Comparison of ENCODE assay signal across 8 cellular contexts in the genomic region with DNA sequence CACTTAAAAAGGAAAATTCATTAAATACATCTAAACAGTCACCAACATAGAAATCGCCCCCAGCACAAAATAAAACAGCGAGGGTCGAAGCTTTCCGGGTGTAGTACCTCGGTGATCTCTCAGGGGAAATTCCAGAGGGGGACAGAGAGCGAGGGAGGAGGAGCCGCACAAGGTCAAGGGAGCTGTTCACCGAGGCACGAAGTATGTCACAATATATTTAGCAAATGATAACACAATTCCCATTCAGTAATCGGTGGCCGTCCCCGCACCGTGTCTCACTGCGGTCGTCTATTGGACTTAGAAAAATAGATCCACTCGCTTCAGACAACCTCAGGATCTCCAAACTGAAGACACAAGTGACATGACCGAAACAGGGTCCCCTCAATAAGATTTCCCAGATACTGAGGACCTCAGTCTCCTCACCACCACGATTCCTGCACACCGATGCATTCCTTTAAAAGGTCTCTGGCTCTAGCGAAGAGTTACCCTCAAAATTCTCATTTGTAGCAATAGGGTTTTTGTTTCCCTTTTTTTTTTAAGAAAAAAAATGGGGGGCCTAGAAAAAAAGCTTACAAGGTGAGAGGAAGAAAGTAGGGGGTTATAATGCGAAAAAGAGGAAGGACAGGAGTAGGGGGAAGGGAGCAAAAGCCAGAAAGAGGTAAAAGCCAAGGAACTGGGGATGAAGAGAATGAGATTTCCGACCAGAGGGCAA. TPM values are rescaled to one million over a fixed set of nuclear protein-coding genes. Genes with fewer than 3 reads are reported as not detected.
DNase-seq lines count a peak whose midpoint lies in the region; ATAC-seq and TF ChIP-seq lines count a peak whose summit lies in the region.

No MANE protein-coding gene starts in this region.

- H2AFZ ChIP-seq in DND-41 (ENCODE audit: low read depth, low read length), result peak overlapping the region; percentile 87

- no peaks in the 10 kb centered on the region for H3K79me2 ChIP-seq in DND-41 (ENCODE audit: insufficient read depth, low read length)

- H3K27me3 Mint-ChIP-seq in nephron (ENCODE audit: low read depth), result no peaks in the 10 kb centered on the region

- no peak overlapping the region for H3K27ac ChIP-seq in DND-41 (ENCODE audit: low read length)
- H3K27ac ChIP-seq in VCaP, result peak overlapping the region; percentile 78

- peaks cover 44% of the 10 kb centered on the region for H3K4me1 ChIP-seq in DND-41 (ENCODE audit: insufficient read depth, low read length)

- peak overlapping the region; percentile 94 to 98 (median 98) for H3K4me3 Mint-ChIP-seq in nephron

- H3K9me3 Mint-ChIP-seq in nephron, result no peaks in the 10 kb centered on the region

- DNase-seq in DND-41 (no peak), LNCaP clone FGC (ENCODE audit: low read depth) (no peak), fibroblast of villous mesenchyme (ENCODE audit: low read depth) (peak; percentile 44), T-helper 9 cell (no peak)

- no peaks in the 10 kb centered on the region for H3K9me3 ChIP-seq in DND-41 (ENCODE audit: insufficient read depth, low read length, severe bottlenecking)

- H3K4me2 ChIP-seq in DND-41 (ENCODE audit: insufficient read depth, low read length), result peak overlapping the region; percentile 77

- H3K4me3 ChIP-seq in DND-41 (ENCODE audit: low read depth in 1 of 2, low read length in 2 of 2) (peak overlapping the region; percentile 17 to 75; a peak in 3 of 4 replicates), LNCaP clone FGC (ENCODE audit: low read depth, low read length) (peak overlapping the region; percentile 56), fibroblast of villous mesenchyme (ENCODE audit: low read depth, low read length) (peak overlapping the region; percentile 77)

- TF ChIP-seq CTCF in DND-41 (IDR thresholded peaks at IDR 0.05; ENCODE audit: borderline replicate concordance, extremely low read depth, low read length, poor library complexity, severe bottlenecking) (no peak), LNCaP clone FGC (IDR thresholded peaks at IDR 0.05; ENCODE audit: control insufficient read depth, extremely low read depth, insufficient read depth) (no peak), VCaP (conservative IDR thresholded peaks at IDR 0.05) (no peak), fibroblast of villous mesenchyme (IDR thresholded peaks at IDR 0.05; ENCODE audit: insufficient read depth, low read depth, low read length) (peak; percentile 20), nephron (IDR thresholded peaks at IDR 0.05; ENCODE audit: unreplicated experiment in 3 of 3) (peak in 1 of 3 experiments; percentile 13)

- H3K36me3 ChIP-seq in DND-41 (ENCODE audit: insufficient read depth, low read length), result peaks cover 3% of the 10 kb centered on the region; the same call in 1 of the 2 replicates

- H3K27ac Mint-ChIP-seq in nephron, result peak overlapping the region; percentile 41 to 86 (median 85)

- H4K20me1 ChIP-seq in DND-41 (ENCODE audit: insufficient read depth, low read length), result no peaks in the 10 kb centered on the region

- no peak for ATAC-seq in DND-41 (ENCODE audit: insufficient read depth, low read depth)
- ATAC-seq in activated CD4-positive, CD25-positive, alpha-beta regulatory T cell treated with anti-CD3 and anti-CD28 coated beads, Interleukin-2, amount 50 U/mL, for 24 hours, result no peak
- no peak for ATAC-seq in GM21576 (IDR thresholded peaks at IDR 0.05; ENCODE audit: unreplicated experiment)

- peaks cover 20% of the 10 kb centered on the region for H3K4me1 Mint-ChIP-seq in nephron

- peaks cover 6% of the 10 kb centered on the region for H3K36me3 Mint-ChIP-seq in nephron (ENCODE audit: low read depth)

- H3K9ac ChIP-seq in DND-41 (ENCODE audit: low read depth, low read length), result peak overlapping the region; percentile 81

- no peaks in the 10 kb centered on the region for H3K27me3 ChIP-seq in DND-41 (ENCODE audit: insufficient read depth, low read length, poor library complexity)

RNA-seq across cellular contexts. Expression of a gene that starts 1.1 kb away (rescaled TPM):
- 59.9 and 73.4 TPM in 2 replicates for total RNA-seq in fibroblast of villous mesenchyme
